1 cellular context compared by ENCODE assay signal in the genomic region with DNA sequence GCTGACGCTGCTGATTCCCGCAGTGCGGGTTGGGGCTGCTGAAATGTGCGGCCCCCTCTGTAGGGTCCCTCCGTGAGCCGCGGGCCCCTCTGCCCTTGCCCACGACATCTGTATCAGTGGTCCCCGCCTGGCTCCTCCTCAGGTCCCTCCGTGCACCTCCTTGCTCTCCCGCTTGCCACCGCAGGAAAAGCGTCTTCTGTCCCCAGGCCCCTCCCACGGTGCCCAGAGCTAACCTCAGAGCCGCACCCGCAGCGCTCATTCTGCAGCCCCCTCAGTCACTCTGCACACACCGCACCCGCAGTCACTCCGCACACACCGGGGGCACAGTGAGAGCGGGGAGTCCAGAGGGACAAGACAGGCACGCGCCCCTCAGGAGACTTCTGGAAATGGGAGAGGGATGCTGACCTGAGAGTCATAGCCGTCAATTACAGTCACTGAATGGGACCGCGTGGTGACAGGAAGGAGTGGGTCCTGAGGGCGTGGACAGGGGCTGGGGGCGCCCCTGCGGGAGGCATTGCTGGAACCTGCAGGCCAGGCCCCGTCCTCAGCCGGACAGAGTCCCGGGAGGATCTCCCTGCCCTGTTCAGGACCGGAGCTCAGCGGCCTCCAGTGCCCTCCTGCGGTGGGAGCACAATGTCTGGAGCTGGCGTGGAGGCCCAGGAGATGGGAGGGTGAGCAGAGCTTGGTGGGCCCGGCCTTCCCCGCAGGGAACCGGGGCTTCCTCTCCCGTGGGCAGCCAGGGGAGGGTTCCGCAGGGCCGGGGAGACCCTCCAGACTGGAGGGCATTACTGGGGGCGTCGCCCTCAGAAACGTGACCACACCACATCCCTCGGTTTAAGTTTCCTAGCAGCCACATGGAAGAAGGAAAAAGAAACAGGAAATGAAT.
TF ChIP-seq lines count a peak whose summit lies in the region.

No MANE protein-coding gene starts in this region.

TF ChIP-seq in WTC11, 78 proteins besides CTCF, POLR2A, EP300 and RAD21 (continued from another document):
- TF ChIP-seq ZNF121 (CRISPR knock-in tag; IDR thresholded peaks at IDR 0.05) (peak; percentile 41; the same call in 1 of the 2 replicates), RELA (CRISPR knock-in tag; IDR thresholded peaks at IDR 0.05; ENCODE audit: borderline replicate concordance) (no peak)
